Comparison of ENCODE assay signal across 11 cellular contexts in the genomic region with DNA sequence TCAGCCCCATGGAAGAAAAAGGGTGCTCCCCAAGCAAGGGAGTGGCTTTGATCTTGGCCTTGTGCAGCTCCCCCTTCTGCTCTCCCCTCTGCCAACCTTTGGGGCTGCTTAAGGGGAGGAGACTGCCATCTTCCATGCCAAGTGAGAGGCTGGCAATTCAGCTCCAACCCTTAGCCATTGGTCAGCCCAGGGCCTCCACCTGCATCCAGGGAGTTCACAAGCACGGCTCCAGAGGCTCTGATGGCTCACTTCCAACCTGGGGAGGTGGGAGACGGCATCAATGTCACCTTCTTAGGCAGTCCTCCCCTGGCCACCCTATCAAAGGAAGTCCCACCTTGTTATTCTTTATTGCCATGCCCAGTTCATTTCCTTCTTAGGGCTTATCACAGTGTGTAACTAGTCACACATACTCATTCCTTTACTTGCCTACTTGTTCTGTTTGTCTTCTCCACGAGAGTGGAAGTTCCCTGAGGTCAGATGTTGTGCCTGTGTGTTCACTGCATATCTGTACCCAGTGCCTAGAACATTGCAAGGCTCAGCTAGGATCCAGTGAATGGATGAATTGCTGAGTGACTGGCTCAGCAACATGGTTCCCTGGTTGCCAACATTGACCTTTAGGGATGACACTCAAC. TPM values are rescaled to one million over a fixed set of nuclear protein-coding genes. Genes with fewer than 3 reads are reported as not detected.
A peak's percentile ranks its signal among the peaks of the same experiment; 100 is the strongest.
DNase-seq lines count a peak whose midpoint lies in the region; ATAC-seq, FAIRE-seq and TF ChIP-seq lines count a peak whose summit lies in the region.
"Had no signal": no experiment of that assay in that cellular context is flagged by ENCODE, and none has a peak within 500 bp of the region (broad histone marks: within the 10 kb centered on the region; RNA-seq: fewer than 3 reads in every experiment).

No MANE protein-coding gene starts in this region.

- no peak for FAIRE-seq in H1 (lab: Jason Lieb, UNC)
- FAIRE-seq: G401.6 had no signal

- peak overlapping the region; percentile 36 for H2BK15ac ChIP-seq in H1 (ENCODE audit: low read length)

- H4K91ac ChIP-seq in H1 (replicated peaks; ENCODE audit: insufficient read length, low read length): peak overlapping the region; percentile 50

- TF ChIP-seq RAD21 in H1 (IDR thresholded peaks at IDR 0.05 in 1 of 2, conservative IDR thresholded peaks at IDR 0.05 in 1 of 2; ENCODE audit: low read depth in 2 of 2, low read length in 2 of 2): no peak

- H3K23ac ChIP-seq in H1 (ENCODE audit: insufficient read length): no peak overlapping the region

- no peak overlapping the region for H3K56ac ChIP-seq in H1 (replicated peaks; ENCODE audit: insufficient read length, low read depth, low read length)

- H3K4me2 ChIP-seq in OCI-LY1 (ENCODE audit: low read length) (peak overlapping the region; percentile 84), H1 (ENCODE audit: insufficient read depth in 1 of 2, low read depth in 2 of 2, low read length in 2 of 2) (peak overlapping the region in 1 of 2 experiments; percentile 76; a peak in 1 of 4 replicates), parathyroid adenoma (ENCODE audit: low read length) (no peak overlapping the region)

- no peaks in the 10 kb centered on the region for H3K36me3 Mint-ChIP-seq in CD4-positive, CD25-positive, alpha-beta regulatory T cell

- H3K27ac ChIP-seq in CD4-positive, CD25-positive, alpha-beta regulatory T cell (ENCODE audit: insufficient read depth, low read length, poor library complexity, severe bottlenecking): peak overlapping the region; percentile 97
- H3K27ac ChIP-seq in OCI-LY1 (ENCODE audit: low read depth, low read length, poor library complexity, severe bottlenecking) (peak overlapping the region; percentile 98), H1 (ENCODE audit: low read depth, low read length) (no peak overlapping the region), parathyroid adenoma (peak overlapping the region; percentile 94)

- no peaks in the 10 kb centered on the region for H3K9me2 ChIP-seq in OCI-LY1 (ENCODE audit: low read depth, low read length)

- peak overlapping the region; percentile 46; the same call in 1 of the 2 replicates for H2AK5ac ChIP-seq in H1 (ENCODE audit: low read depth, low read length)

- H2BK5ac ChIP-seq in H1 (ENCODE audit: low read depth, low read length): peak overlapping the region; percentile 90; the same call in 1 of the 2 replicates

- no peak for TF ChIP-seq EP300 in H1 (IDR thresholded peaks at IDR 0.05; ENCODE audit: borderline replicate concordance in 1 of 2, low read depth in 2 of 2, low read length in 2 of 2)

- H2AFZ ChIP-seq in OCI-LY1 (ENCODE audit: low read length) (no peak overlapping the region), H1 (ENCODE audit: low read length) (no peak overlapping the region), parathyroid adenoma (no peak overlapping the region)

- peak overlapping the region; percentile 82 for H2BK12ac ChIP-seq in H1 (ENCODE audit: low read depth, low read length)

- POLR2A ChIA-PET in H1 (lab: Charles Lee; ENCODE audit: partially characterized antibody): interaction anchor here (0.9 to 29.3 kb wide), 7 partner anchors 10 to 304 kb away, joined by 3 to 480 read pairs (median 11); partner anchors contain the start of gene PFKM

- H4K5ac ChIP-seq in H1 (ENCODE audit: insufficient read length, low read depth, low read length): no peak overlapping the region

- no peak overlapping the region for H4K8ac ChIP-seq in H1 (ENCODE audit: extremely low read depth, insufficient read depth, low read length)

- H3K9ac ChIP-seq in OCI-LY1 (ENCODE audit: low read length) (peak overlapping the region; percentile 81; the same call in 1 of the 2 replicates), H1 (replicated peaks in 1 of 4; ENCODE audit: extremely low read depth in 1 of 4, low read depth in 3 of 4, low read length in 3 of 4) (no peak overlapping the region), parathyroid adenoma (no peak overlapping the region)

- CTCF ChIA-PET in H1 (lab: Charles Lee; ENCODE audit: partially characterized antibody): interaction anchor here (1.2 to 58.8 kb wide), 6 partner anchors 8 to 73 kb away, joined by 4 to 2001 read pairs (median 36); no protein-coding TSS in a partner anchor

- H3K23me2 ChIP-seq in H1 (ENCODE audit: low read depth, low read length): peaks cover 5% of the 10 kb centered on the region

- H3K9me3 Mint-ChIP-seq in CD4-positive, CD25-positive, alpha-beta regulatory T cell: no peaks in the 10 kb centered on the region
- H3K9me3 Mint-ChIP-seq: H9 had no signal

- ATAC-seq in CD4-positive, CD25-positive, alpha-beta regulatory T cell (ENCODE audit: low read depth in 2 of 2): no peak
- ATAC-seq in GM18870 (IDR thresholded peaks at IDR 0.05; ENCODE audit: unreplicated experiment): no peak

- H3K79me2 ChIP-seq in OCI-LY1 (ENCODE audit: insufficient read depth, low read length) (peaks cover 50% of the 10 kb centered on the region), H1 (ENCODE audit: control insufficient read depth in 1 of 2, insufficient read depth in 2 of 2, low read length in 2 of 2) (peaks cover 4 to 79% of the 10 kb centered on the region in 2 experiments; a peak in 3 of 4 replicates), parathyroid adenoma (peaks cover 46% of the 10 kb centered on the region)

- peak overlapping the region; percentile 95 to 100 (median 97) for H3K27ac Mint-ChIP-seq in CD4-positive, CD25-positive, alpha-beta regulatory T cell

- no peak overlapping the region for H2BK120ac ChIP-seq in H1 (replicated peaks; ENCODE audit: low read depth, low read length)

- H2BK20ac ChIP-seq in H1 (ENCODE audit: low read length): no peak overlapping the region

- H3K4me1 ChIP-seq in CD4-positive, CD25-positive, alpha-beta regulatory T cell (ENCODE audit: control insufficient read depth, insufficient read depth, low read length, poor library complexity, severe bottlenecking): peaks cover 91% of the 10 kb centered on the region
- peaks cover 90% of the 10 kb centered on the region for H3K4me1 ChIP-seq in OCI-LY1 (ENCODE audit: insufficient read depth, low read length, severe bottlenecking)
- H3K4me1 ChIP-seq in H1 (replicated peaks in 1 of 4; ENCODE audit: control insufficient read depth in 3 of 4, insufficient read depth in 4 of 4, low read length in 3 of 4): peaks cover 28 to 69% (median 55%) of the 10 kb centered on the region in 4 experiments
- H3K4me1 ChIP-seq in parathyroid adenoma: peaks cover 82% of the 10 kb centered on the region

- H3K4me1 Mint-ChIP-seq in CD4-positive, CD25-positive, alpha-beta regulatory T cell: peaks cover 12 to 90% (median 63%) of the 10 kb centered on the region in 4 donors

- H3K4me3 Mint-ChIP-seq in CD4-positive, CD25-positive, alpha-beta regulatory T cell: peak overlapping the region; percentile 89 to 95 (median 92)

- peaks cover 4% of the 10 kb centered on the region for H3K36me3 ChIP-seq in CD4-positive, CD25-positive, alpha-beta regulatory T cell (ENCODE audit: control insufficient read depth, insufficient read depth, low read length)
- peaks cover 10% of the 10 kb centered on the region; the same call in 1 of the 2 replicates for H3K36me3 ChIP-seq in OCI-LY1 (ENCODE audit: insufficient read depth, low read length)
- H3K36me3 ChIP-seq in H1 (ENCODE audit: control insufficient read depth in 2 of 4, insufficient read depth in 4 of 4, low read length in 3 of 4): no peaks in the 10 kb centered on the region
- H3K36me3 ChIP-seq in parathyroid adenoma (ENCODE audit: control insufficient read depth, insufficient read depth, low read length): no peaks in the 10 kb centered on the region

- WGBS in H1 (ENCODE audit: extremely low coverage in 1 of 2, insufficient coverage in 1 of 2, insufficient read length in 1 of 2, insufficient replicate concordance in 2 of 2, low coverage in 1 of 2, low lambda C conversion rate in 2 of 2, missing lambda C conversion rate in 1 of 2), 2 experiments: 91% methylated on average over 3 of the region's 3 CpGs; no CpG with 5 or more reads in 1 of the 2 experiments
- WGBS in lower leg skin, 2 donors: 61 to 75% methylated on average over 3 of the region's 3 CpGs

- peaks cover 10% of the 10 kb centered on the region for H3K79me1 ChIP-seq in H1 (ENCODE audit: low read depth, low read length)

- TF ChIP-seq CTCF in OCI-LY1 (IDR thresholded peaks at IDR 0.05; ENCODE audit: low read length) (no peak), H1 (IDR thresholded peaks at IDR 0.05; ENCODE audit: control extremely low read depth in 1 of 3, insufficient read depth in 1 of 3, low read depth in 1 of 3, low read length in 3 of 3) (no peak), parathyroid adenoma (IDR thresholded peaks at IDR 0.05) (no peak), lower leg skin (IDR thresholded peaks at IDR 0.05) (no peak)

- no peaks in the 10 kb centered on the region for H3F3A ChIP-seq in OCI-LY1 (ENCODE audit: insufficient read depth, low read length)

- TF ChIP-seq POLR2A in H1 (IDR thresholded peaks at IDR 0.05; ENCODE audit: control extremely low read depth in 1 of 2, low read depth in 2 of 2, low read length in 2 of 2) (0 out of 3 replicates have a peak, but pooled peaks of 1 of the 2 experiments have one; percentile 10), lower leg skin (IDR thresholded peaks at IDR 0.05) (no peak), erythroblast (IDR thresholded peaks at IDR 0.05; ENCODE audit: low read length) (no peak)

- no peak overlapping the region for H3K4ac ChIP-seq in H1 (replicated peaks; ENCODE audit: insufficient read length, low read depth, low read length)

- H3K27me3 ChIP-seq in CD4-positive, CD25-positive, alpha-beta regulatory T cell (ENCODE audit: control insufficient read depth, insufficient read depth, low read length): no peaks in the 10 kb centered on the region
- H3K27me3 ChIP-seq in OCI-LY1 (ENCODE audit: insufficient read depth, low read length) (no peaks in the 10 kb centered on the region), H1 (replicated peaks in 1 of 4; ENCODE audit: control insufficient read depth in 3 of 4, extremely low read depth in 1 of 4, insufficient read depth in 3 of 4, low read length in 3 of 4) (no peaks in the 10 kb centered on the region), parathyroid adenoma (ENCODE audit: control insufficient read depth, insufficient read depth, low read length) (no peaks in the 10 kb centered on the region)

- H3K18ac ChIP-seq in H1 (ENCODE audit: extremely low read depth, low read length): no peak overlapping the region; the same call in 1 of the 2 replicates

- DNase-seq in CD4-positive, CD25-positive, alpha-beta regulatory T cell: no peak
- DNase-seq in H1 (ENCODE audit: low read depth in 1 of 2, low spot score in 2 of 2) (no peak), lower leg skin (ENCODE audit: low spot score in 2 of 2) (no peak), erythroblast (lab: John Stamatoyannopoulos, UW) (no peak), COLO829 (ENCODE audit: low spot score) (no peak)
- DNase-seq: effector CD8-positive, alpha-beta T cell had no signal

- H3K14ac ChIP-seq in H1 (ENCODE audit: insufficient read length): no peak overlapping the region

- H3K4me3 ChIP-seq in CD4-positive, CD25-positive, alpha-beta regulatory T cell (ENCODE audit: low read depth, low read length): peak overlapping the region; percentile 77
- H3K4me3 ChIP-seq in OCI-LY1 (ENCODE audit: low read depth, low read length, poor library complexity, severe bottlenecking): peak overlapping the region; percentile 61
- no peak overlapping the region for H3K4me3 ChIP-seq in H1 (ENCODE audit: extremely low read depth in 1 of 4, insufficient read depth in 2 of 4, low read depth in 3 of 4, low read length in 4 of 4)
- no peak overlapping the region for H3K4me3 ChIP-seq in parathyroid adenoma (ENCODE audit: low read depth, low read length)
- H3K4me3 ChIP-seq in lower leg skin (ENCODE audit: low read depth, poor library complexity, severe bottlenecking): no peak overlapping the region

- no peaks in the 10 kb centered on the region for H3K9me3 ChIP-seq in CD4-positive, CD25-positive, alpha-beta regulatory T cell (ENCODE audit: control insufficient read depth in 2 of 2, low read length in 2 of 2)
- no peaks in the 10 kb centered on the region for H3K9me3 ChIP-seq in OCI-LY1 (ENCODE audit: low read length)
- no peaks in the 10 kb centered on the region for H3K9me3 ChIP-seq in H1 (ENCODE audit: insufficient read depth in 2 of 2, low read depth in 1 of 2, low read length in 1 of 2)
- H3K9me3 ChIP-seq in parathyroid adenoma (ENCODE audit: control insufficient read depth, low read length): no peaks in the 10 kb centered on the region

- no peaks in the 10 kb centered on the region for H3K27me3 Mint-ChIP-seq in CD4-positive, CD25-positive, alpha-beta regulatory T cell

- intact Hi-C loops in lower leg skin (cut with DNase I; ENCODE audit: low total_unique reads): no loop called here

- H4K20me1 ChIP-seq in OCI-LY1 (ENCODE audit: insufficient read depth, low read length): no peaks in the 10 kb centered on the region
- H4K20me1 ChIP-seq in H1 (replicated peaks in 1 of 2; ENCODE audit: control insufficient read depth in 1 of 2, insufficient read depth in 2 of 2, low read length in 2 of 2): peaks cover 2 to 22% of the 10 kb centered on the region in 2 experiments

RNA-seq across cellular contexts. Expression of gene HDAC7, which starts 5.0 kb away (rescaled TPM):
- 163 TPM for total RNA-seq in CD4-positive, CD25-positive, alpha-beta regulatory T cell
- polyA plus RNA-seq in CD4-positive, CD25-positive, alpha-beta regulatory T cell: 10 to 100 TPM; 14.0 to 15.4 (median 15.3) TPM
- 82.0 and 84.9 TPM in 2 replicates for total RNA-seq in H1 (2021; fragmentation: NEBNext Ultra II Directional; extraction: Animal tissue kit (Norgen Biotek cat#: 25700))
- 25.5 and 52.0 TPM in 2 replicates for polyA plus RNA-seq in H1 (2011; rRNA removed)
- polyA plus RNA-seq in H1 (2011; cell fraction: cytosol; rRNA removed): 27.2 TPM
- 208 TPM for polyA plus RNA-seq in H1 (2011; cell fraction: nucleus; rRNA removed)
- 46.5 to 68.3 TPM (median 65.5 TPM) in 4 replicates for polyA plus RNA-seq in H1 (2012, experiment 1 of 2)
- polyA plus RNA-seq in H1 (2012, experiment 2 of 2): 57.8 TPM
- polyA plus RNA-seq in H1 (2013, experiment 1 of 2): 40.9 TPM
- 38.9 TPM for polyA plus RNA-seq in H1 (2013, experiment 2 of 2)
- 11.6 and 23.5 TPM in 2 replicates for polyA minus RNA-seq in H1 (2011; rRNA and poly(A)+ RNA removed)
- polyA minus RNA-seq in H1 (2011; cell fraction: cytosol; rRNA and poly(A)+ RNA removed): 27.2 TPM
- polyA minus RNA-seq in H1 (2011; cell fraction: nucleus; rRNA and poly(A)+ RNA removed): 48.1 TPM
- total RNA-seq in lower leg skin: 100 to 1,000 TPM in 1 of 4 donors, 10 to 100 TPM in 3; 56.3 to 114 (median 63.5) TPM

RNA-seq across cellular contexts. Expression of gene SLC48A1, which starts 41.6 kb away (rescaled TPM):
- 4.9 TPM for total RNA-seq in CD4-positive, CD25-positive, alpha-beta regulatory T cell
- polyA plus RNA-seq in CD4-positive, CD25-positive, alpha-beta regulatory T cell: 10 to 100 TPM in 1 of 4 donors, 1 to 10 TPM in 3; 7.3 to 12.7 (median 8.7) TPM
- total RNA-seq in H1 (2021; fragmentation: NEBNext Ultra II Directional; extraction: Animal tissue kit (Norgen Biotek cat#: 25700)): 14.0 and 14.1 TPM in 2 replicates
- polyA plus RNA-seq in H1 (2011; rRNA removed): 9.5 and 12.1 TPM in 2 replicates
- 9.6 TPM for polyA plus RNA-seq in H1 (2011; cell fraction: cytosol; rRNA removed)
- 16.1 TPM for polyA plus RNA-seq in H1 (2011; cell fraction: nucleus; rRNA removed)
- 8.3 to 11.4 TPM (median 10.2 TPM) in 4 replicates for polyA plus RNA-seq in H1 (2012, experiment 1 of 2)
- polyA plus RNA-seq in H1 (2012, experiment 2 of 2): 8.6 TPM
- polyA plus RNA-seq in H1 (2013, experiment 1 of 2): 9.4 TPM
- polyA plus RNA-seq in H1 (2013, experiment 2 of 2): 10.8 TPM
- 7.2 and 7.3 TPM in 2 replicates for polyA minus RNA-seq in H1 (2011; rRNA and poly(A)+ RNA removed)
- polyA minus RNA-seq in H1 (2011; cell fraction: cytosol; rRNA and poly(A)+ RNA removed): 6.8 TPM
- polyA minus RNA-seq in H1 (2011; cell fraction: nucleus; rRNA and poly(A)+ RNA removed): 7.3 TPM
- total RNA-seq in lower leg skin: 10 to 100 TPM; 28.2 to 51.7 (median 48.6) TPM

RNA-seq across cellular contexts. Expression of gene RAPGEF3, which starts 56.0 kb away (rescaled TPM):
- total RNA-seq in CD4-positive, CD25-positive, alpha-beta regulatory T cell: 0.79 TPM
- under 1 TPM in 2 of 4 donors, not detected in 2; 0.10 to 0.14 TPM for polyA plus RNA-seq in CD4-positive, CD25-positive, alpha-beta regulatory T cell
- 6.7 and 9.4 TPM in 2 replicates for total RNA-seq in H1 (2021; fragmentation: NEBNext Ultra II Directional; extraction: Animal tissue kit (Norgen Biotek cat#: 25700))
- polyA plus RNA-seq in H1 (2011; rRNA removed): 5.0 and 5.2 TPM in 2 replicates
- polyA plus RNA-seq in H1 (2011; cell fraction: cytosol; rRNA removed): 6.0 TPM
- polyA plus RNA-seq in H1 (2011; cell fraction: nucleus; rRNA removed): 31.6 TPM
- 4.1 to 5.7 TPM (median 5.2 TPM) in 4 replicates for polyA plus RNA-seq in H1 (2012, experiment 1 of 2)
- 3.1 TPM for polyA plus RNA-seq in H1 (2012, experiment 2 of 2)
- 4.2 TPM for polyA plus RNA-seq in H1 (2013, experiment 1 of 2)
- 3.9 TPM for polyA plus RNA-seq in H1 (2013, experiment 2 of 2)
- 5.2 and 8.0 TPM in 2 replicates for polyA minus RNA-seq in H1 (2011; rRNA and poly(A)+ RNA removed)
- polyA minus RNA-seq in H1 (2011; cell fraction: cytosol; rRNA and poly(A)+ RNA removed): 1.8 TPM
- 16.2 TPM for polyA minus RNA-seq in H1 (2011; cell fraction: nucleus; rRNA and poly(A)+ RNA removed)
- total RNA-seq in lower leg skin: 10 to 100 TPM; 13.4 to 27.8 (median 18.9) TPM

Comparison
In these comparisons a context has a peak if more than half of its experiments do, and no peak if none do; other contexts are left out.
1. H3K4me3 ChIP-seq: peak in CD4-positive, CD25-positive, alpha-beta regulatory T cell (single experiment) and OCI-LY1 (single experiment); none in H1 (0 of 4), parathyroid adenoma (single experiment) and lower leg skin (single experiment).